In genomic region chr13:94232956-94233355, GRCh38 we compare ENCODE assay signal across 24 cellular contexts.
DNase-seq lines count a peak whose midpoint lies in the region; ATAC-seq, FAIRE-seq and TF ChIP-seq lines count a peak whose summit lies in the region.
"Had no signal": no experiment of that assay in that cellular context is flagged by ENCODE, and none has a peak within 500 bp of the region (broad histone marks: within the 10 kb centered on the region; RNA-seq: fewer than 3 reads in every experiment).

No MANE protein-coding gene starts in this region.

- no peaks in the 10 kb centered on the region for H3K27me3 ChIP-seq in astrocyte (ENCODE audit: insufficient read depth, low read length)
- no peaks in the 10 kb centered on the region for H3K27me3 ChIP-seq in skeletal muscle satellite cell (ENCODE audit: control insufficient read depth, insufficient read depth, low read length)
- H3K27me3 ChIP-seq in CD8-positive, alpha-beta T cell (ENCODE audit: insufficient read depth, low read length): no peaks in the 10 kb centered on the region
- H3K27me3 ChIP-seq: BLaER1, sigmoid colon, testis had no signal

- H3K4me3 ChIP-seq in astrocyte (ENCODE audit: insufficient read depth, low read depth, low read length) (no peak overlapping the region), fibroblast of pulmonary artery (replicated peaks; ENCODE audit: low read depth, low read length) (no peak overlapping the region), skeletal muscle satellite cell (ENCODE audit: low read length) (no peak overlapping the region)
- H3K4me3 ChIP-seq in CD8-positive, alpha-beta T cell (ENCODE audit: low read depth, low read length): no peak overlapping the region
- H3K4me3 ChIP-seq: BLaER1, psoas muscle, testis had no signal

- no peak overlapping the region for H3K4me3 Mint-ChIP-seq in astrocyte (ENCODE audit: unreplicated experiment)
- no peak overlapping the region for H3K4me3 Mint-ChIP-seq in CD8-positive, alpha-beta T cell
- H3K4me3 Mint-ChIP-seq: activated CD4-positive, alpha-beta T cell treated with anti-CD3 and anti-CD28 coated beads for 36 hours; activated CD8-positive, alpha-beta T cell treated with anti-CD3 and anti-CD28 coated beads, Interleukin-2, amount 10 ng/mL, durations not matched to agents 7 days and 5 days; activated naive CD8-positive, alpha-beta T cell treated with anti-CD3 and anti-CD28 coated beads for 36 hours had no signal

- peak overlapping the region; percentile 85 for H3K27ac Mint-ChIP-seq in astrocyte (ENCODE audit: unreplicated experiment)
- H3K27ac Mint-ChIP-seq in CD8-positive, alpha-beta T cell: no peak overlapping the region
- H3K27ac Mint-ChIP-seq: activated CD4-positive, alpha-beta T cell treated with anti-CD3 and anti-CD28 coated beads for 36 hours; activated CD8-positive, alpha-beta T cell treated with anti-CD3 and anti-CD28 coated beads, Interleukin-2, amount 10 ng/mL, durations not matched to agents 7 days and 5 days; activated naive CD8-positive, alpha-beta T cell treated with anti-CD3 and anti-CD28 coated beads for 36 hours had no signal

- H3K9me3 ChIP-seq in astrocyte (ENCODE audit: insufficient read depth, low read depth, low read length): no peaks in the 10 kb centered on the region
- no peaks in the 10 kb centered on the region for H3K9me3 ChIP-seq in skeletal muscle satellite cell (replicated peaks; ENCODE audit: low read length)
- H3K9me3 ChIP-seq in CD8-positive, alpha-beta T cell (ENCODE audit: low read length): no peaks in the 10 kb centered on the region
- H3K9me3 ChIP-seq: BLaER1, psoas muscle, sigmoid colon, testis had no signal

- POLR2A ChIA-PET in CD8-positive, alpha-beta T cell (lab: Charles Lee): no interaction called here

- H3K4me1 ChIP-seq in astrocyte (ENCODE audit: insufficient read depth, low read length) (peaks cover 17% of the 10 kb centered on the region), skeletal muscle satellite cell (ENCODE audit: control insufficient read depth, insufficient read depth, low read length) (peaks cover 34% of the 10 kb centered on the region)
- peaks cover 14% of the 10 kb centered on the region for H3K4me1 ChIP-seq in CD8-positive, alpha-beta T cell (ENCODE audit: insufficient read depth, low read length)
- H3K4me1 ChIP-seq: psoas muscle, testis had no signal

- H3K4me2 ChIP-seq in astrocyte (ENCODE audit: low read length): peak overlapping the region; percentile 65
- H3K4me2 ChIP-seq in skeletal muscle satellite cell (ENCODE audit: low read length): peak overlapping the region; percentile 42
- H3K4me2 ChIP-seq: BLaER1 had no signal

- H2AFZ ChIP-seq in astrocyte (ENCODE audit: low read depth, low read length): no peak overlapping the region

- FAIRE-seq in astrocyte (lab: Jason Lieb, UNC): no peak
- FAIRE-seq: G401.6, HTR-8/SVneo had no signal

- H3K79me2 ChIP-seq in astrocyte (ENCODE audit: insufficient read depth, low read length): no peaks in the 10 kb centered on the region

- DNase-seq in HCEC 1CT (peak; percentile 48), astrocyte (ENCODE audit: low read depth) (no peak), fibroblast of pulmonary artery (ENCODE audit: low read depth) (peak; percentile 56)
- no peak for DNase-seq in CD8-positive, alpha-beta T cell
- DNase-seq: activated CD4-positive, alpha-beta T cell treated with anti-CD3 and anti-CD28 coated beads for 36 hours; activated CD8-positive, alpha-beta T cell treated with anti-CD3 and anti-CD28 coated beads, Interleukin-2, amount 10 ng/mL, durations not matched to agents 7 days and 5 days; activated effector memory CD4-positive, alpha-beta T cell treated with Interleukin-2 at 50 U/mL for 16 hours; activated naive CD8-positive, alpha-beta T cell treated with anti-CD3 and anti-CD28 coated beads for 36 hours; COR-L47; KBM-7; left colon; mesendoderm; NCI-H1417; NCI-H2081; stimulated activated naive CD4-positive, alpha-beta T cell; testis had no signal

- TF ChIP-seq CTCF in astrocyte (IDR thresholded peaks at IDR 0.05; ENCODE audit: insufficient read depth, low read depth, low read length): no peak
- TF ChIP-seq CTCF in fibroblast of pulmonary artery (IDR thresholded peaks at IDR 0.05; ENCODE audit: low read length, missing control alignments): no peak
- no peak for TF ChIP-seq CTCF in CD8-positive, alpha-beta T cell (IDR thresholded peaks at IDR 0.05)

- CTCF ChIA-PET in CD8-positive, alpha-beta T cell (lab: Charles Lee): no interaction called here

- H3K9ac ChIP-seq in astrocyte (ENCODE audit: low read length) (peak overlapping the region; percentile 18), skeletal muscle satellite cell (ENCODE audit: low read depth, low read length) (peak overlapping the region; percentile 51)
- H3K9ac ChIP-seq: BLaER1 had no signal

- no peaks in the 10 kb centered on the region for H3K36me3 Mint-ChIP-seq in astrocyte (ENCODE audit: low read depth, unreplicated experiment)
- no peaks in the 10 kb centered on the region for H3K36me3 Mint-ChIP-seq in CD8-positive, alpha-beta T cell
- H3K36me3 Mint-ChIP-seq: activated naive CD8-positive, alpha-beta T cell treated with anti-CD3 and anti-CD28 coated beads for 36 hours had no signal

- peaks cover 2% of the 10 kb centered on the region for H3K9me3 Mint-ChIP-seq in astrocyte (ENCODE audit: unreplicated experiment)
- no peaks in the 10 kb centered on the region for H3K9me3 Mint-ChIP-seq in CD8-positive, alpha-beta T cell
- H3K9me3 Mint-ChIP-seq: activated naive CD8-positive, alpha-beta T cell treated with anti-CD3 and anti-CD28 coated beads for 36 hours had no signal

- H3K36me3 ChIP-seq in astrocyte (ENCODE audit: insufficient read depth, low read length) (no peaks in the 10 kb centered on the region), skeletal muscle satellite cell (ENCODE audit: insufficient read depth, low read length) (no peaks in the 10 kb centered on the region)
- no peaks in the 10 kb centered on the region for H3K36me3 ChIP-seq in CD8-positive, alpha-beta T cell (ENCODE audit: insufficient read depth, low read length)
- H3K36me3 ChIP-seq: BLaER1, sigmoid colon had no signal

- H3K27ac ChIP-seq in astrocyte (ENCODE audit: low read depth, low read length): peak overlapping the region; percentile 57
- H3K27ac ChIP-seq in CD8-positive, alpha-beta T cell (ENCODE audit: low read depth, low read length): no peak overlapping the region
- H3K27ac ChIP-seq: BLaER1, psoas muscle, testis had no signal

- no peaks in the 10 kb centered on the region for H3K27me3 Mint-ChIP-seq in astrocyte (ENCODE audit: low read depth, unreplicated experiment)
- no peaks in the 10 kb centered on the region for H3K27me3 Mint-ChIP-seq in CD8-positive, alpha-beta T cell (ENCODE audit: low read depth)
- H3K27me3 Mint-ChIP-seq: activated CD4-positive, alpha-beta T cell treated with anti-CD3 and anti-CD28 coated beads for 36 hours; activated naive CD8-positive, alpha-beta T cell treated with anti-CD3 and anti-CD28 coated beads for 36 hours had no signal

- ATAC-seq in GM19035 (IDR thresholded peaks at IDR 0.05; ENCODE audit: unreplicated experiment) (no peak), HG02981 (IDR thresholded peaks at IDR 0.05; ENCODE audit: unreplicated experiment) (no peak)
- no peak for ATAC-seq in CD8-positive, alpha-beta T cell
- ATAC-seq: activated CD4-positive, alpha-beta T cell treated with anti-CD3 and anti-CD28 coated beads for 36 hours; activated CD8-positive, alpha-beta T cell treated with anti-CD3 and anti-CD28 coated beads, Interleukin-2, amount 10 ng/mL, durations not matched to agents 7 days and 5 days; left colon had no signal

- H4K20me1 ChIP-seq in astrocyte (ENCODE audit: insufficient read depth, low read length): no peaks in the 10 kb centered on the region
- H4K20me1 ChIP-seq: BLaER1 had no signal

- intact Hi-C loops in CD8-positive, alpha-beta T cell (cut with DNase I, micrococcal nuclease): no loop called here

- H3K4me1 Mint-ChIP-seq in astrocyte (ENCODE audit: low read depth, unreplicated experiment): peaks cover 36% of the 10 kb centered on the region
- H3K4me1 Mint-ChIP-seq in CD8-positive, alpha-beta T cell (ENCODE audit: low read depth): peaks cover 19% of the 10 kb centered on the region

Comparison
In these comparisons a context has a peak if more than half of its experiments do, and no peak if none do; other contexts are left out.
1. DNase-seq: peak in HCEC 1CT (single experiment) and fibroblast of pulmonary artery (single experiment); none in astrocyte (single experiment) and CD8-positive, alpha-beta T cell (0 of 7).